Comparison of ENCODE assay signal across 9 cellular contexts in genomic region chr10:96077181-96077580, GRCh38.
"Had no signal": no experiment of that assay in that cellular context is flagged by ENCODE, and none has a peak within 500 bp of the region (broad histone marks: within the 10 kb centered on the region; RNA-seq: fewer than 3 reads in every experiment).

No MANE protein-coding gene starts in this region.

- H3K27ac Mint-ChIP-seq: IgD-negative memory B cell had no signal

- H3K9me3 Mint-ChIP-seq: IgD-negative memory B cell had no signal

- ATAC-seq: HepG2, K562 had no signal

- DNase-seq: IMR-90, KBM-7, KG1 had no signal

- H3K27ac ChIP-seq: HL-60, KMS-11 had no signal

- H3K4me2 ChIP-seq: KMS-11 had no signal

- H3K4me3 Mint-ChIP-seq: IgD-negative memory B cell had no signal

- H3K27me3 Mint-ChIP-seq: IgD-negative memory B cell had no signal

- H3K4me3 ChIP-seq: K562 had no signal

- FAIRE-seq: HepG2, HTR-8/SVneo, K562 had no signal
